29 cellular contexts compared by ENCODE assay signal in genomic region chr13:53885997-53886396, GRCh38.
DNase-seq lines count a peak whose midpoint lies in the region; ATAC-seq lines count a peak whose summit lies in the region.
"Had no signal": no experiment of that assay in that cellular context is flagged by ENCODE, and none has a peak within 500 bp of the region (broad histone marks: within the 10 kb centered on the region; RNA-seq: fewer than 3 reads in every experiment).

No MANE protein-coding gene starts in this region.

- no peak for DNase-seq in ureter (ENCODE audit: low spot score)
- no peak for DNase-seq in activated CD8-positive, alpha-beta memory T cell treated with anti-CD3 and anti-CD28 coated beads, Interleukin-2, amount 10 ng/mL, durations not matched to agents 7 days and 5 days
- DNase-seq: Caco-2; CD8-positive, alpha-beta T cell; GOT3; HCEC 1CT; NCI-H1092; NCI-H1436; NCI-H187; NCI-H2081 treated with DMSO at 0.1 percent for 48 hours; NCI-H2171; NCI-H345; NCI-H524 treated with DMSO at 0.1 percent for 48 hours; NCI-H774; NK-92 treated with Interleukin-12 subunit alpha and Interleukin-12 subunit beta, amount 100 ng/mL, for 24 hours; PC-9; SJCRH30; T-helper 17 cell; T1000 had no signal

- H3K27ac Mint-ChIP-seq in activated CD8-positive, alpha-beta memory T cell treated with anti-CD3 and anti-CD28 coated beads, Interleukin-2, amount 10 ng/mL, durations not matched to agents 7 days and 5 days = no peak overlapping the region
- H3K27ac Mint-ChIP-seq: B cell; CD8-positive, alpha-beta T cell; IgD-negative memory B cell; T-helper 17 cell had no signal

- no peaks in the 10 kb centered on the region for H3K36me3 Mint-ChIP-seq in activated CD8-positive, alpha-beta memory T cell treated with anti-CD3 and anti-CD28 coated beads, Interleukin-2, amount 10 ng/mL, durations not matched to agents 7 days and 5 days
- H3K36me3 Mint-ChIP-seq: CD8-positive, alpha-beta T cell; IgD-negative memory B cell had no signal

- H3K9me3 Mint-ChIP-seq in activated CD8-positive, alpha-beta memory T cell treated with anti-CD3 and anti-CD28 coated beads, Interleukin-2, amount 10 ng/mL, durations not matched to agents 7 days and 5 days (ENCODE audit: low read depth) = peaks cover 3% of the 10 kb centered on the region

- H3K4me3 Mint-ChIP-seq in activated CD8-positive, alpha-beta memory T cell treated with anti-CD3 and anti-CD28 coated beads, Interleukin-2, amount 10 ng/mL, durations not matched to agents 7 days and 5 days = no peak overlapping the region
- H3K4me3 Mint-ChIP-seq: B cell; CD8-positive, alpha-beta T cell; IgD-negative memory B cell; T-helper 17 cell had no signal

- H3K27me3 Mint-ChIP-seq in activated CD8-positive, alpha-beta memory T cell treated with anti-CD3 and anti-CD28 coated beads, Interleukin-2, amount 10 ng/mL, durations not matched to agents 7 days and 5 days = no peaks in the 10 kb centered on the region
- H3K27me3 Mint-ChIP-seq: B cell, IgD-negative memory B cell, T-helper 17 cell had no signal

- H3K4me1 Mint-ChIP-seq in activated CD8-positive, alpha-beta memory T cell treated with anti-CD3 and anti-CD28 coated beads, Interleukin-2, amount 10 ng/mL, durations not matched to agents 7 days and 5 days = no peaks in the 10 kb centered on the region
- H3K4me1 Mint-ChIP-seq: B cell, IgD-negative memory B cell, T-helper 17 cell had no signal

- CTCF ChIA-PET in activated CD8-positive, alpha-beta memory T cell treated with anti-CD3 and anti-CD28 coated beads, Interleukin-2, amount 10 ng/mL, durations not matched to agents 7 days and 5 days (lab: Charles Lee) = no interaction called here

- ATAC-seq in GM18499 (IDR thresholded peaks at IDR 0.05; ENCODE audit: insufficient read depth, unreplicated experiment) (peak; percentile 70), GM21423 (IDR thresholded peaks at IDR 0.05; ENCODE audit: unreplicated experiment) (peak; percentile 52), HG02885 (IDR thresholded peaks at IDR 0.05; ENCODE audit: poor library complexity, unreplicated experiment) (peak; percentile 68), HG03432 (IDR thresholded peaks at IDR 0.05; ENCODE audit: unreplicated experiment) (peak; percentile 49), GM18907 (IDR thresholded peaks at IDR 0.05; ENCODE audit: unreplicated experiment) (no peak), GM21360 (IDR thresholded peaks at IDR 0.05; ENCODE audit: unreplicated experiment) (no peak)
- ATAC-seq in activated CD8-positive, alpha-beta memory T cell treated with anti-CD3 and anti-CD28 coated beads, Interleukin-2, amount 10 ng/mL, durations not matched to agents 7 days and 5 days = no peak
- ATAC-seq: CD8-positive, alpha-beta T cell; Right ventricle myocardium inferior; SK-N-SH treated with all-trans-retinoic acid at 6 μM for 48 hours; T-helper 17 cell had no signal

Comparison
In these comparisons a context has a peak if more than half of its experiments do, and no peak if none do; other contexts are left out.
1. ATAC-seq: peak in GM18499 (single experiment), GM21423 (single experiment), HG02885 (single experiment) and HG03432 (single experiment); none in activated CD8-positive, alpha-beta memory T cell treated with anti-CD3 and anti-CD28 coated beads, Interleukin-2, amount 10 ng/mL, durations not matched to agents 7 days and 5 days (single experiment), GM18907 (single experiment) and GM21360 (single experiment).